In genomic region chr10:86182150-86182549, GRCh38 we compare ENCODE assay signal across 22 cellular contexts.
DNase-seq lines count a peak whose midpoint lies in the region; ATAC-seq, FAIRE-seq and TF ChIP-seq lines count a peak whose summit lies in the region.
"Had no signal": no experiment of that assay in that cellular context is flagged by ENCODE, and none has a peak within 500 bp of the region (broad histone marks: within the 10 kb centered on the region; RNA-seq: fewer than 3 reads in every experiment).

No MANE protein-coding gene starts in this region.

- no peak for TF ChIP-seq EP300 in H1 (IDR thresholded peaks at IDR 0.05; ENCODE audit: borderline replicate concordance in 1 of 2, low read depth in 2 of 2, low read length in 2 of 2)

- H3K14ac ChIP-seq in H1 (ENCODE audit: insufficient read length): no peak overlapping the region

- H3K9me3 Mint-ChIP-seq in natural killer cell (no peaks in the 10 kb centered on the region), neural progenitor cell (no peaks in the 10 kb centered on the region)
- H3K9me3 Mint-ChIP-seq in natural killer cell treated with Interleukin-12 subunit alpha and Interleukin-12 subunit beta and Interleukin-15 and Interleukin-18, amount 100 ng/mL, for 72 hours: no peaks in the 10 kb centered on the region
- H3K9me3 Mint-ChIP-seq: central memory CD8-positive, alpha-beta T cell had no signal

- H3K4me2 ChIP-seq in H1 (ENCODE audit: insufficient read depth in 1 of 2, low read depth in 2 of 2, low read length in 2 of 2): no peak overlapping the region
- no peak overlapping the region for H3K4me2 ChIP-seq in neural progenitor cell

- H3K9me3 ChIP-seq in H1 (ENCODE audit: insufficient read depth in 2 of 2, low read depth in 1 of 2, low read length in 1 of 2) (no peaks in the 10 kb centered on the region; a peak in 1 of 4 replicates), neural progenitor cell (ENCODE audit: low read depth) (no peaks in the 10 kb centered on the region)
- H3K9me3 ChIP-seq: esophagus squamous epithelium, testis had no signal

- H2AFZ ChIP-seq in H1 (ENCODE audit: low read length) (no peak overlapping the region), neural progenitor cell (replicated peaks) (no peak overlapping the region)

- intact Hi-C loops in natural killer cell (cut with micrococcal nuclease): no loop called here

- H2BK5ac ChIP-seq in H1 (ENCODE audit: low read depth, low read length): no peak overlapping the region

- no peak overlapping the region for H3K56ac ChIP-seq in H1 (replicated peaks; ENCODE audit: insufficient read length, low read depth, low read length)

- H3K27ac ChIP-seq in H1 (ENCODE audit: low read depth, low read length) (no peak overlapping the region), neural progenitor cell (no peak overlapping the region)
- H3K27ac ChIP-seq: adrenal gland, esophagus squamous epithelium, testis had no signal

- H4K8ac ChIP-seq in H1 (ENCODE audit: extremely low read depth, insufficient read depth, low read length): no peak overlapping the region; the same call in 1 of the 2 replicates

- DNase-seq in natural killer cell (peak; percentile 1), H1 (ENCODE audit: low read depth in 1 of 2, low spot score in 2 of 2) (no peak), neural progenitor cell (ENCODE audit: low spot score) (peak; percentile 7), activated gamma-delta T cell (lab: John Stamatoyannopoulos, UW) (no peak), AG20443 (ENCODE audit: low spot score) (no peak), HUDEP-2 (lab: John Stamatoyannopoulos, UW; ENCODE audit: unreplicated experiment in 76 of 76) (no peak), MV-4-11 (lab: John Stamatoyannopoulos, UW) (no peak)
- DNase-seq in natural killer cell treated with Interleukin-12 subunit alpha and Interleukin-12 subunit beta and Interleukin-15 and Interleukin-18, amount 100 ng/mL, for 72 hours (ENCODE audit: low spot score): no peak
- DNase-seq: ACHN; activated CD8-positive, alpha-beta memory T cell treated with anti-CD3 and anti-CD28 coated beads, Interleukin-2, amount 50 U/mL, for 4 hours; effector memory CD4-positive, alpha-beta T cell; esophagus squamous epithelium; NCI-H146; NCI-H2171; right cardiac atrium; SHP77 treated with DMSO at 0.1 percent for 48 hours; T-helper 1 cell; testis had no signal

- H3K27me3 Mint-ChIP-seq in natural killer cell (ENCODE audit: low read depth in 2 of 2) (peaks cover 7 to 16% of the 10 kb centered on the region in 2 donors), neural progenitor cell (ENCODE audit: insufficient read depth, low read depth) (peaks cover 3% of the 10 kb centered on the region)
- H3K27me3 Mint-ChIP-seq in natural killer cell treated with Interleukin-12 subunit alpha and Interleukin-12 subunit beta and Interleukin-15 and Interleukin-18, amount 100 ng/mL, for 72 hours: peaks cover 7 to 23% of the 10 kb centered on the region in 2 donors

- H3K4me3 ChIP-seq in H1 (ENCODE audit: extremely low read depth in 1 of 4, insufficient read depth in 2 of 4, low read depth in 3 of 4, low read length in 4 of 4): no peak overlapping the region
- no peak overlapping the region for H3K4me3 ChIP-seq in neural progenitor cell
- H3K4me3 ChIP-seq: adrenal gland, esophagus squamous epithelium, K562, testis had no signal

- H3K27ac Mint-ChIP-seq in natural killer cell: no peak overlapping the region
- H3K27ac Mint-ChIP-seq in natural killer cell treated with Interleukin-12 subunit alpha and Interleukin-12 subunit beta and Interleukin-15 and Interleukin-18, amount 100 ng/mL, for 72 hours: no peak overlapping the region
- no peak overlapping the region for H3K27ac Mint-ChIP-seq in neural progenitor cell

- no peak for TF ChIP-seq CTCF in natural killer cell (IDR thresholded peaks at IDR 0.05)
- peak; percentile 11 to 42 (median 14) for TF ChIP-seq CTCF in H1 (IDR thresholded peaks at IDR 0.05; ENCODE audit: control extremely low read depth in 1 of 3, insufficient read depth in 1 of 3, low read depth in 1 of 3, low read length in 3 of 3)
- peak; percentile 19 for TF ChIP-seq CTCF in neural progenitor cell (IDR thresholded peaks at IDR 0.05)

- H4K5ac ChIP-seq in H1 (ENCODE audit: insufficient read length, low read depth, low read length): no peak overlapping the region

- H2AK5ac ChIP-seq in H1 (ENCODE audit: low read depth, low read length): no peak overlapping the region

- no peak for ATAC-seq in natural killer cell
- ATAC-seq in natural killer cell treated with Interleukin-12 subunit alpha and Interleukin-12 subunit beta and Interleukin-15 and Interleukin-18, amount 100 ng/mL, for 72 hours: no peak
- ATAC-seq: K562, left lobe of liver, right cardiac atrium had no signal

- H3K27me3 ChIP-seq in H1 (replicated peaks in 1 of 4; ENCODE audit: control insufficient read depth in 3 of 4, extremely low read depth in 1 of 4, insufficient read depth in 3 of 4, low read length in 3 of 4) (no peaks in the 10 kb centered on the region; a peak in 1 of 7 replicates), neural progenitor cell (no peaks in the 10 kb centered on the region)
- H3K27me3 ChIP-seq: adrenal gland, testis had no signal

- no peak overlapping the region for H2BK15ac ChIP-seq in H1 (ENCODE audit: low read length)

- H2BK120ac ChIP-seq in H1 (replicated peaks; ENCODE audit: low read depth, low read length): no peak overlapping the region

- TF ChIP-seq RAD21 in H1 (IDR thresholded peaks at IDR 0.05 in 1 of 2, conservative IDR thresholded peaks at IDR 0.05 in 1 of 2; ENCODE audit: low read depth in 2 of 2, low read length in 2 of 2): peak; percentile 41 to 65

- no peaks in the 10 kb centered on the region for H3K36me3 Mint-ChIP-seq in natural killer cell
- no peaks in the 10 kb centered on the region for H3K36me3 Mint-ChIP-seq in natural killer cell treated with Interleukin-12 subunit alpha and Interleukin-12 subunit beta and Interleukin-15 and Interleukin-18, amount 100 ng/mL, for 72 hours
- H3K36me3 Mint-ChIP-seq in neural progenitor cell: no peaks in the 10 kb centered on the region

- no peaks in the 10 kb centered on the region for H3K36me3 ChIP-seq in H1 (ENCODE audit: control insufficient read depth in 2 of 4, insufficient read depth in 4 of 4, low read length in 3 of 4)
- H3K36me3 ChIP-seq in neural progenitor cell: no peaks in the 10 kb centered on the region
- H3K36me3 ChIP-seq: adrenal gland, esophagus squamous epithelium had no signal

- H3K4me3 Mint-ChIP-seq in natural killer cell (no peak overlapping the region), neural progenitor cell (no peak overlapping the region)
- H3K4me3 Mint-ChIP-seq in natural killer cell treated with Interleukin-12 subunit alpha and Interleukin-12 subunit beta and Interleukin-15 and Interleukin-18, amount 100 ng/mL, for 72 hours: no peak overlapping the region
- H3K4me3 Mint-ChIP-seq: central memory CD8-positive, alpha-beta T cell had no signal

- 90% methylated on average over 13 of the region's 13 CpGs; no CpG with 5 or more reads in 1 of the 2 experiments for WGBS in H1 (ENCODE audit: extremely low coverage in 1 of 2, insufficient coverage in 1 of 2, insufficient read length in 1 of 2, insufficient replicate concordance in 2 of 2, low coverage in 1 of 2, low lambda C conversion rate in 2 of 2, missing lambda C conversion rate in 1 of 2), 2 experiments

- H2BK20ac ChIP-seq in H1 (ENCODE audit: low read length): no peak overlapping the region

- H3K79me2 ChIP-seq in H1 (ENCODE audit: control insufficient read depth in 1 of 2, insufficient read depth in 2 of 2, low read length in 2 of 2) (no peaks in the 10 kb centered on the region), neural progenitor cell (ENCODE audit: low read depth) (no peaks in the 10 kb centered on the region)

- no peaks in the 10 kb centered on the region for H4K20me1 ChIP-seq in H1 (replicated peaks in 1 of 2; ENCODE audit: control insufficient read depth in 1 of 2, insufficient read depth in 2 of 2, low read length in 2 of 2)
- no peaks in the 10 kb centered on the region for H4K20me1 ChIP-seq in neural progenitor cell (ENCODE audit: low read depth)

- FAIRE-seq in H1 (lab: Jason Lieb, UNC): no peak
- FAIRE-seq: K562 had no signal

- no peak overlapping the region for H3K4ac ChIP-seq in H1 (replicated peaks; ENCODE audit: insufficient read length, low read depth, low read length)

- H3K9ac ChIP-seq in H1 (replicated peaks in 1 of 4; ENCODE audit: extremely low read depth in 1 of 4, low read depth in 3 of 4, low read length in 3 of 4): no peak overlapping the region
- no peak overlapping the region for H3K9ac ChIP-seq in neural progenitor cell

- CTCF ChIA-PET in H1 (lab: Charles Lee; ENCODE audit: partially characterized antibody): interaction anchor here (1.0 to 7.1 kb wide), 12 partner anchors 8 to 262 kb away, joined by 3 to 42 read pairs (median 4); no protein-coding TSS in a partner anchor

- H3K4me1 ChIP-seq in H1 (replicated peaks in 1 of 4; ENCODE audit: control insufficient read depth in 3 of 4, insufficient read depth in 4 of 4, low read length in 3 of 4) (no peaks in the 10 kb centered on the region), neural progenitor cell (no peaks in the 10 kb centered on the region)
- H3K4me1 ChIP-seq: adrenal gland, esophagus squamous epithelium had no signal

- no peak overlapping the region for H2BK12ac ChIP-seq in H1 (ENCODE audit: low read depth, low read length)

- H3K4me1 Mint-ChIP-seq in natural killer cell (no peaks in the 10 kb centered on the region), neural progenitor cell (no peaks in the 10 kb centered on the region)
- no peaks in the 10 kb centered on the region for H3K4me1 Mint-ChIP-seq in natural killer cell treated with Interleukin-12 subunit alpha and Interleukin-12 subunit beta and Interleukin-15 and Interleukin-18, amount 100 ng/mL, for 72 hours (ENCODE audit: low read depth in 2 of 2)
- H3K4me1 Mint-ChIP-seq: central memory CD8-positive, alpha-beta T cell had no signal

- H4K91ac ChIP-seq in H1 (replicated peaks; ENCODE audit: insufficient read length, low read length): no peak overlapping the region

- no peak overlapping the region for H3K18ac ChIP-seq in H1 (ENCODE audit: extremely low read depth, low read length)

- no peaks in the 10 kb centered on the region for H3K79me1 ChIP-seq in H1 (ENCODE audit: low read depth, low read length)

- H3F3A ChIP-seq in neural progenitor cell (ENCODE audit: low read depth): no peaks in the 10 kb centered on the region

- no peaks in the 10 kb centered on the region for H3K23me2 ChIP-seq in H1 (ENCODE audit: low read depth, low read length)

- H3K23ac ChIP-seq in H1 (ENCODE audit: insufficient read length): no peak overlapping the region

- no peak for TF ChIP-seq POLR2A in H1 (IDR thresholded peaks at IDR 0.05; ENCODE audit: control extremely low read depth in 1 of 2, low read depth in 2 of 2, low read length in 2 of 2)

- POLR2A ChIA-PET in H1 (lab: Charles Lee; ENCODE audit: partially characterized antibody): no interaction called here

TF ChIP-seq in H1, 55 proteins besides CTCF, POLR2A, EP300 and RAD21 (continues in another document):
- TF ChIP-seq GTF2F1 (IDR thresholded peaks at IDR 0.05; ENCODE audit: borderline replicate concordance, low read depth, low read length) (no peak), GABPA (IDR thresholded peaks at IDR 0.05; ENCODE audit: borderline replicate concordance, insufficient read depth, low read length) (no peak), NRF1 (IDR thresholded peaks at IDR 0.05; ENCODE audit: low read depth, low read length) (no peak), SP4 (IDR thresholded peaks at IDR 0.05; ENCODE audit: low read length) (no peak), BACH1 (IDR thresholded peaks at IDR 0.05; ENCODE audit: low read length) (no peak)

Comparison
In these comparisons a context has a peak if more than half of its experiments do, and no peak if none do; other contexts are left out.
1. DNase-seq: peak in natural killer cell (single experiment) and neural progenitor cell (single experiment); none in natural killer cell treated with Interleukin-12 subunit alpha and Interleukin-12 subunit beta and Interleukin-15 and Interleukin-18, amount 100 ng/mL, for 72 hours (single experiment), H1 (0 of 2), activated gamma-delta T cell (single experiment), AG20443 (single experiment), HUDEP-2 (0 of 76) and MV-4-11 (single experiment).